ENCODE assay signal across 12 cellular contexts in genomic region chr15:75171408-75171807, GRCh38. TPM values are rescaled to one million over a fixed set of nuclear protein-coding genes. Genes with fewer than 3 reads are reported as not detected.
DNase-seq lines count a peak whose midpoint lies in the region; ATAC-seq and TF ChIP-seq lines count a peak whose summit lies in the region.
"Had no signal": no experiment of that assay in that cellular context is flagged by ENCODE, and none has a peak within 500 bp of the region (broad histone marks: within the 10 kb centered on the region; RNA-seq: fewer than 3 reads in every experiment).

No MANE protein-coding gene starts in this region.

- H3K27ac ChIP-seq in foreskin keratinocyte (peak overlapping the region; percentile 70), thyroid gland (no peak overlapping the region), mesendoderm (ENCODE audit: low read depth, low read length) (no peak overlapping the region)
- H3K27ac ChIP-seq: gastroesophageal sphincter had no signal

- no peak overlapping the region for H4K5ac ChIP-seq in mesendoderm (ENCODE audit: low read length)

- H3K23ac ChIP-seq in mesendoderm (ENCODE audit: low read length): no peak overlapping the region

- no peaks in the 10 kb centered on the region for H3K79me1 ChIP-seq in mesendoderm (ENCODE audit: low read length)

- H2BK15ac ChIP-seq in mesendoderm (replicated peaks; ENCODE audit: low read depth): no peak overlapping the region

- no peak overlapping the region for H2AK5ac ChIP-seq in mesendoderm (ENCODE audit: low read length)

- H3K27me3 Mint-ChIP-seq in T-helper 1 cell treated with Interleukin-12 subunit alpha and Interleukin-12 subunit beta and Interleukin-4 antibody, amounts not matched to agents 30 μg/mL and 1 μg/mL, for 36 hours (ENCODE audit: low read depth): peaks cover 4% of the 10 kb centered on the region

- H3K9ac ChIP-seq in mesendoderm (ENCODE audit: low read length): no peak overlapping the region
- H3K9ac ChIP-seq: parathyroid adenoma had no signal

- no peak overlapping the region for H2BK5ac ChIP-seq in mesendoderm (ENCODE audit: low read length)

- H3K36me3 Mint-ChIP-seq in T-helper 1 cell treated with Interleukin-12 subunit alpha and Interleukin-12 subunit beta and Interleukin-4 antibody, amounts not matched to agents 30 μg/mL and 1 μg/mL, for 36 hours (ENCODE audit: low read depth): peaks cover 14% of the 10 kb centered on the region

- WGBS in thyroid gland, 2 donors: 71 to 81% methylated on average over 5 of the region's 5 CpGs
- WGBS in mesendoderm (ENCODE audit: extremely low coverage, insufficient coverage, low lambda C conversion rate): no CpG with 5 or more reads among the region's 5 CpGs

- no peak overlapping the region for H3K4ac ChIP-seq in mesendoderm (ENCODE audit: low read depth, low read length)

- no peaks in the 10 kb centered on the region for H3K79me2 ChIP-seq in mesendoderm (ENCODE audit: control insufficient read depth, insufficient read depth, low read length)
- H3K79me2 ChIP-seq: parathyroid adenoma had no signal

- H3K18ac ChIP-seq in mesendoderm (ENCODE audit: low read length): no peak overlapping the region

- CTCF ChIA-PET in AG04449 (lab: Yijun Ruan, JAX): interaction anchor here (0.8 kb wide), 1 partner anchor 30 kb away, joined by 4 read pairs; the partner anchor contains the start of gene C15orf39

- no peak for TF ChIP-seq POLR2A in thyroid gland (IDR thresholded peaks at IDR 0.05)

- no peak overlapping the region for H3K56ac ChIP-seq in mesendoderm (ENCODE audit: low read length)

- no peak overlapping the region for H3K4me2 ChIP-seq in mesendoderm (ENCODE audit: low read length)

- H3K27me3 ChIP-seq in foreskin keratinocyte (no peaks in the 10 kb centered on the region), thyroid gland (no peaks in the 10 kb centered on the region), mesendoderm (ENCODE audit: insufficient read depth, low read length, poor library complexity) (no peaks in the 10 kb centered on the region)
- H3K27me3 ChIP-seq: gastroesophageal sphincter had no signal

- peak; percentile 60 for ATAC-seq in foreskin keratinocyte
- no peak for ATAC-seq in HG03354 (IDR thresholded peaks at IDR 0.05; ENCODE audit: poor library complexity, severe bottlenecking, unreplicated experiment)
- ATAC-seq: gastroesophageal sphincter had no signal

- no peak overlapping the region for H4K8ac ChIP-seq in mesendoderm (ENCODE audit: low read depth, low read length)

- peak overlapping the region; percentile 49 for H3K4me3 Mint-ChIP-seq in T-helper 1 cell treated with Interleukin-12 subunit alpha and Interleukin-12 subunit beta and Interleukin-4 antibody, amounts not matched to agents 30 μg/mL and 1 μg/mL, for 36 hours
- H3K4me3 Mint-ChIP-seq: H9 had no signal

- H3K36me3 ChIP-seq in thyroid gland (no peaks in the 10 kb centered on the region), mesendoderm (ENCODE audit: control insufficient read depth, insufficient read depth, low read length) (no peaks in the 10 kb centered on the region)
- H3K36me3 ChIP-seq: gastroesophageal sphincter had no signal

- intact Hi-C loops in posterior cingulate gyrus (cut with DNase I) (no loop called here), thyroid gland (cut with DNase I) (no loop called here)

- DNase-seq in AG04449 (ENCODE audit: low read depth, low spot score) (peak; percentile 31), H4 (ENCODE audit: low spot score) (peak; percentile 93), foreskin keratinocyte (peak; percentile 59 to 77), posterior cingulate gyrus (no peak), thyroid gland (no peak), mesendoderm (no peak)
- DNase-seq: H9, NCI-H1092 had no signal

- TF ChIP-seq CTCF in AG04449 (IDR thresholded peaks at IDR 0.05; ENCODE audit: insufficient read depth, low read length, missing control alignments) (no peak), foreskin keratinocyte (conservative IDR thresholded peaks at IDR 0.05) (no peak), thyroid gland (IDR thresholded peaks at IDR 0.05) (no peak)

- H3K9me3 ChIP-seq in thyroid gland: no peaks in the 10 kb centered on the region

- H3K9me3 Mint-ChIP-seq in T-helper 1 cell treated with Interleukin-12 subunit alpha and Interleukin-12 subunit beta and Interleukin-4 antibody, amounts not matched to agents 30 μg/mL and 1 μg/mL, for 36 hours: peaks cover 12% of the 10 kb centered on the region

- H3K4me1 ChIP-seq in foreskin keratinocyte (peaks cover 49% of the 10 kb centered on the region), thyroid gland (peaks cover 11 to 13% of the 10 kb centered on the region in 2 donors), mesendoderm (ENCODE audit: control insufficient read depth, low read depth, low read length) (no peaks in the 10 kb centered on the region)

- POLR2A ChIA-PET in AG04449 (lab: Yijun Ruan, JAX): interaction anchor here (0.7 kb wide), 1 partner anchor 9 kb away, joined by 5 read pairs; no protein-coding TSS in a partner anchor

- H3K4me1 Mint-ChIP-seq in T-helper 1 cell treated with Interleukin-12 subunit alpha and Interleukin-12 subunit beta and Interleukin-4 antibody, amounts not matched to agents 30 μg/mL and 1 μg/mL, for 36 hours (ENCODE audit: low read depth): peaks cover 44% of the 10 kb centered on the region

- peak overlapping the region; percentile 71 for H3K27ac Mint-ChIP-seq in T-helper 1 cell treated with Interleukin-12 subunit alpha and Interleukin-12 subunit beta and Interleukin-4 antibody, amounts not matched to agents 30 μg/mL and 1 μg/mL, for 36 hours
- H3K27ac Mint-ChIP-seq: H9 had no signal

- H2BK120ac ChIP-seq in mesendoderm (ENCODE audit: low read depth, low read length): no peak overlapping the region

- H3K4me3 ChIP-seq in AG04449 (ENCODE audit: low read depth, low read length): no peak overlapping the region
- H3K4me3 ChIP-seq in thyroid gland (replicated peaks in 1 of 3): no peak overlapping the region
- no peak overlapping the region for H3K4me3 ChIP-seq in mesendoderm (ENCODE audit: low read length)
- H3K4me3 ChIP-seq: gastroesophageal sphincter had no signal

RNA-seq across cellular contexts. Expression of gene C15orf39, which starts 30.3 kb away (rescaled TPM):
- 9.2 and 10.8 TPM in 2 replicates for total RNA-seq in H4 (2014; rRNA removed; shearing (Covaris generic))
- total RNA-seq in foreskin keratinocyte: 17.2 and 23.6 TPM in 2 replicates
- 15.2 and 19.7 TPM in 2 replicates for polyA plus RNA-seq in foreskin keratinocyte
- 10 to 100 TPM; 10.6 to 18.3 (median 16.7) TPM for total RNA-seq in thyroid gland
- polyA plus RNA-seq in mesendoderm (2013, experiment 1 of 2): 8.7 TPM
- 9.6 TPM for polyA plus RNA-seq in mesendoderm (2013, experiment 2 of 2)

Comparison
In these comparisons a context has a peak if more than half of its experiments do, and no peak if none do; other contexts are left out.
1. DNase-seq: peak in AG04449 (single experiment), H4 (single experiment) and foreskin keratinocyte (2 of 2); none in posterior cingulate gyrus (0 of 10), thyroid gland (0 of 2) and mesendoderm (single experiment).